In genomic region chr16:55502801-55503366, GRCh38 we compare ENCODE assay signal across 1 cellular context.
TF ChIP-seq lines count a peak whose summit lies in the region.

No MANE protein-coding gene starts in this region.

TF ChIP-seq in WTC11, 78 proteins besides CTCF, POLR2A, EP300 and RAD21 (continued from another document):
- TF ChIP-seq HMGXB4 (CRISPR knock-in tag; IDR thresholded peaks at IDR 0.05) = no peak
- no peak for TF ChIP-seq ATF3 (CRISPR knock-in tag; conservative IDR thresholded peaks at IDR 0.05)
- TF ChIP-seq ZBTB21 (CRISPR knock-in tag; IDR thresholded peaks at IDR 0.05; ENCODE audit: borderline replicate concordance) = no peak
- no peak for TF ChIP-seq NR1H2 (CRISPR knock-in tag; IDR thresholded peaks at IDR 0.05)
